32 cellular contexts compared by ENCODE assay signal in genomic region chr11:58086528-58086927, GRCh38. TPM values are rescaled to one million over a fixed set of nuclear protein-coding genes. Genes with fewer than 3 reads are reported as not detected.
"Had no signal": no experiment of that assay in that cellular context is flagged by ENCODE, and none has a peak within 500 bp of the region (broad histone marks: within the 10 kb centered on the region; RNA-seq: fewer than 3 reads in every experiment).

No MANE protein-coding gene starts in this region.

- ATAC-seq: stimulated activated effector memory CD8-positive, alpha-beta T cell treated with anti-CD3 and anti-CD28 coated beads, Interleukin-12 subunit alpha, Interleukin-12 subunit beta, amount 100 ng/mL, for 72 hours; stimulated activated memory B cell treated with anti-CD40 and anti-IgM and Interleukin-4, amounts not matched to agents 10 μg/mL and 1 μg/mL and 100 μg/mL, for 72 hours; stimulated activated naive B cell treated with anti-CD40 and anti-IgM and Interleukin-4, amounts not matched to agents 10 μg/mL and 1 μg/mL and 100 μg/mL, for 72 hours; stimulated activated naive CD8-positive, alpha-beta T cell treated with anti-CD3 and anti-CD28 coated beads, Interleukin-15, amount 100 ng/mL, for 72 hours; stimulated activated naive CD8-positive, alpha-beta T cell treated with anti-CD3 and anti-CD28 coated beads, Interleukin-15, Interleukin-2, amounts not matched to agents 100 U/mL and 50 U/mL, for 24 hours; upper lobe of right lung had no signal

- FAIRE-seq: urothelium cell line had no signal

- H3K27me3 ChIP-seq: stomach, suprapubic skin, testis, thyroid gland, tibial artery, tibial nerve, transverse colon, upper lobe of left lung, upper lobe of right lung, uterus, vagina had no signal

- H3K36me3 ChIP-seq: stomach, suprapubic skin, thoracic aorta, thyroid gland, tibial artery, tibial nerve, transverse colon, upper lobe of left lung, upper lobe of right lung, uterus, vagina had no signal

- H3K4me3 ChIP-seq: stomach, suprapubic skin, testis, thoracic aorta, thyroid gland, tibial artery, tibial nerve, transverse colon, upper lobe of left lung, upper lobe of right lung, uterus, vagina had no signal

- H3K4me1 ChIP-seq: stomach, suprapubic skin, testis, thyroid gland, tibial artery, tibial nerve, transverse colon, upper lobe of left lung, upper lobe of right lung, uterus, vagina had no signal

- H3K27ac ChIP-seq: stomach, suprapubic skin, testis, thoracic aorta, thyroid gland, tibial artery, tibial nerve, transverse colon, upper lobe of left lung, upper lobe of right lung, uterus, vagina had no signal

- H3K9me3 ChIP-seq: suprapubic skin, testis, thoracic aorta, thyroid gland, tibial artery, transverse colon, uterus, vagina had no signal

- DNase-seq: stimulated activated CD4-positive, alpha-beta T cell treated with anti-CD3 and anti-CD28 coated beads, Interleukin-2, amount 100 ng/mL, for 48 hours; stimulated activated CD4-positive, alpha-beta T cell treated with anti-CD3 and anti-CD28 coated beads, Interleukin-4, amount 100 ng/mL, for 1 hour; stimulated activated CD4-positive, alpha-beta T cell treated with anti-CD3 and anti-CD28 coated beads, Interleukin-4, amount 100 ng/mL, for 24 hours; stimulated activated CD4-positive, alpha-beta T cell treated with anti-CD3 and anti-CD28 coated beads, Interleukin-4, amount 100 ng/mL, for 4 hours; stimulated activated CD8-positive, alpha-beta memory T cell treated with anti-CD3 and anti-CD28 coated beads, Interleukin-4, amount 100 ng/mL, for 48 hours; stimulated activated naive B cell treated with anti-CD40 and anti-IgM and Interleukin-4, amounts not matched to agents 10 μg/mL and 1 μg/mL and 100 μg/mL, for 72 hours; stimulated activated naive CD4-positive, alpha-beta T cell; stimulated activated naive CD4-positive, alpha-beta T cell treated with Interleukin-2 at 50 U/mL for 16 hours; stimulated activated naive CD8-positive, alpha-beta T cell treated with anti-CD3 and anti-CD28 coated beads, Interleukin-15, amount 100 ng/mL, for 72 hours; stimulated activated naive CD8-positive, alpha-beta T cell treated with anti-CD3 and anti-CD28 coated beads, Interleukin-15, Interleukin-2, amounts not matched to agents 100 U/mL and 50 U/mL, for 24 hours; stomach; substantia nigra; testis; thyroid gland; tibial artery; transverse colon; trophoblast cell; upper lobe of left lung; upper lobe of right lung; uterus had no signal

RNA-seq across cellular contexts. Expression of gene OR9I1, which starts 38.8 kb away (rescaled TPM):
- total RNA-seq: stomach, subcutaneous adipose tissue, suprapubic skin, temporal lobe, testis, thoracic aorta, thyroid gland, tibial nerve, transverse colon, upper lobe of left lung, upper lobe of right lung, ureter, urinary bladder, uterus, vagina had no signal
- polyA plus RNA-seq: stomach, thymus, urinary bladder had no signal

RNA-seq across cellular contexts. Expression of gene OR6Q1, which starts 55.8 kb away (rescaled TPM):
- total RNA-seq: stomach, subcutaneous adipose tissue, temporal lobe, thoracic aorta, thyroid gland, tibial nerve, transverse colon, upper lobe of left lung, upper lobe of right lung, ureter, urinary bladder, uterus, vagina had no signal
- polyA plus RNA-seq: stomach, thymus, urinary bladder had no signal
